ENCODE assay signal across 2 cellular contexts in the genomic region with DNA sequence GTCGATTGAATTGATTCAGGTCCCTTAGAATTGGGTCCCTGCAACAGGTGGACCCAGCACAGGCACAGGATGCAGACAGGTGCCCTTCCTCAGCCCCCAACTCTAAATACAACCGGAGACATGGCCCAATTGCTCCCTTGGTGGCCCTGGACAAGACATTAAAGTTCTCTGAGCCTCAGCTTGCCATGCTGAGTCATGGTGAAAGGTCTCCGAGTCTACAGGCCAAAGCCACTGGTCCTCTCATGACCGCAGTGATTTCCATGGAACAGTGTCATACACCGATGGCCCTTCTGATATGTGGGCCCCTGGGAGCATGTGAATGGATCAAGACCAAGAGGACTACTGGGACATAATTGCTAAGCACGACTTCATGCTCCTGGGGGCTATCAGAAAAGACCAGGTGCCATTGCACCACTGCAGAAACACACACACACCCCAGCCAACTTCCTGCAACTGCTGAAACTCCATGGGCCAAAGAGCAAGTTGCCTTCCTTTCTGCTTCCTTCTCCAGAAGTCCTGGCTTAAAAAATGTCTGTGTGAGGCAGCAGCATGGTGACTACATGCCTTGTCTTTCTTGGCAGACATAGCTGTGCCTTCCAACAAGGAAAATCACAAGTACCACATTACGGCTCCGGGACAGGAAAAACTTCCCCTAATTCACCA.
TF ChIP-seq lines count a peak whose summit lies in the region.

No MANE protein-coding gene starts in this region.

TF ChIP-seq in HEK293, 187 proteins besides CTCF, POLR2A, EP300 and RAD21:
- TF ChIP-seq HOXC10 (CRISPR knock-in tag; IDR thresholded peaks at IDR 0.05): no peak
- TF ChIP-seq, protein P1, sequence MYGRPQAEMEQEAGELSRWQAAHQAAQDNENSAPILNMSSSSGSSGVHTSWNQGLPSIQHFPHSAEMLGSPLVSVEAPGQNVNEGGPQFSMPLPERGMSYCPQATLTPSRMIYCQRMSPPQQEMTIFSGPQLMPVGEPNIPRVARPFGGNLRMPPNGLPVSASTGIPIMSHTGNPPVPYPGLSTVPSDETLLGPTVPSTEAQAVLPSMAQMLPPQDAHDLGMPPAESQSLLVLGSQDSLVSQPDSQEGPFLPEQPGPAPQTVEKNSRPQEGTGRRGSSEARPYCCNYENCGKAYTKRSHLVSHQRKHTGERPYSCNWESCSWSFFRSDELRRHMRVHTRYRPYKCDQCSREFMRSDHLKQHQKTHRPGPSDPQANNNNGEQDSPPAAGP (tag by site-specific recombination; IDR thresholded peaks at IDR 0.05): no peak
- TF ChIP-seq ZIC2 (tag by site-specific recombination; IDR thresholded peaks at IDR 0.05): no peak
- peak; percentile 84 for TF ChIP-seq SCRT2 (tag by site-specific recombination; IDR thresholded peaks at IDR 0.05)
- TF ChIP-seq ZNF521 (tag by site-specific recombination; IDR thresholded peaks at IDR 0.05): no peak
- TF ChIP-seq, protein P2, sequence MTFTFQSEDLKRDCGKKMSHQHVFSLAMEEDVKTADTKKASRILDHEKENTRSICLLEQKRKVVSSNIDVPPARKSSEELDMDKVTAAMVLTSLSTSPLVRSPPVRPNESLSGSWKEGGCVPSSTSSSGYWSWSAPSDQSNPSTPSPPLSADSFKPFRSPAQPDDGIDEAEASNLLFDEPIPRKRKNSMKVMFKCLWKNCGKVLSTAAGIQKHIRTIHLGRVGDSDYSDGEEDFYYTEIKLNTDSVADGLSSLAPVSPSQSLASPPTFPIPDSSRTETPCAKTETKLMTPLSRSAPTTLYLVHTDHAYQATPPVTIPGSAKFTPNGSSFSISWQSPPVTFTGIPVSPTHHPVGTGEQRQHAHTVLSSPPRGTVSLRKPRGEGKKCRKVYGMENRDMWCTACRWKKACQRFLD (tag by site-specific recombination; IDR thresholded peaks at IDR 0.05): no peak
- TF ChIP-seq ZNF221 (tag by site-specific recombination; IDR thresholded peaks at IDR 0.05; ENCODE audit: borderline replicate concordance): no peak
- no peak for TF ChIP-seq EGR2 (tag by site-specific recombination; IDR thresholded peaks at IDR 0.05; ENCODE audit: low read depth)
- no peak for TF ChIP-seq GLI4 (tag by site-specific recombination; IDR thresholded peaks at IDR 0.05)
- no peak for TF ChIP-seq GLIS2 (tag by site-specific recombination; IDR thresholded peaks at IDR 0.05)
- TF ChIP-seq SCRT1 (tag by site-specific recombination; IDR thresholded peaks at IDR 0.05; ENCODE audit: borderline replicate concordance): 0 out of 2 replicates have a peak, but pooled peaks have one; percentile 33
- no peak for TF ChIP-seq ZNF677 (tag by site-specific recombination; IDR thresholded peaks at IDR 0.05)

TF ChIP-seq in K562, 482 proteins besides CTCF, POLR2A, EP300 and RAD21 (continues in another document):
- TF ChIP-seq, protein P3, sequence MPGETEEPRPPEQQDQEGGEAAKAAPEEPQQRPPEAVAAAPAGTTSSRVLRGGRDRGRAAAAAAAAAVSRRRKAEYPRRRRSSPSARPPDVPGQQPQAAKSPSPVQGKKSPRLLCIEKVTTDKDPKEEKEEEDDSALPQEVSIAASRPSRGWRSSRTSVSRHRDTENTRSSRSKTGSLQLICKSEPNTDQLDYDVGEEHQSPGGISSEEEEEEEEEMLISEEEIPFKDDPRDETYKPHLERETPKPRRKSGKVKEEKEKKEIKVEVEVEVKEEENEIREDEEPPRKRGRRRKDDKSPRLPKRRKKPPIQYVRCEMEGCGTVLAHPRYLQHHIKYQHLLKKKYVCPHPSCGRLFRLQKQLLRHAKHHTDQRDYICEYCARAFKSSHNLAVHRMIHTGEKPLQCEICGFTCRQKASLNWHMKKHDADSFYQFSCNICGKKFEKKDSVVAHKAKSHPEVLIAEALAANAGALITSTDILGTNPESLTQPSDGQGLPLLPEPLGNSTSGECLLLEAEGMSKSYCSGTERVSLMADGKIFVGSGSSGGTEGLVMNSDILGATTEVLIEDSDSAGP (CRISPR knock-in tag; IDR thresholded peaks at IDR 0.05): no peak
- peak; percentile 75; the same call in 1 of the 2 replicates for TF ChIP-seq BACH1 (tag; IDR thresholded peaks at IDR 0.05)
- TF ChIP-seq ZNF184 (CRISPR knock-in tag; IDR thresholded peaks at IDR 0.05): no peak
- no peak for TF ChIP-seq RBBP5 (IDR thresholded peaks at IDR 0.05; ENCODE audit: borderline replicate concordance, insufficient read depth, low read length, poor library complexity, severe bottlenecking)
- TF ChIP-seq YBX1 (IDR thresholded peaks at IDR 0.05): no peak
- TF ChIP-seq CHD7 (IDR thresholded peaks at IDR 0.05; ENCODE audit: low read depth, low read length): no peak
- TF ChIP-seq GATAD2B (IDR thresholded peaks at IDR 0.05; ENCODE audit: borderline replicate concordance): no peak
- TF ChIP-seq SP1 (CRISPR knock-in tag; IDR thresholded peaks at IDR 0.05): no peak
- TF ChIP-seq ZNF586 (CRISPR knock-in tag; conservative IDR thresholded peaks at IDR 0.05): no peak
- TF ChIP-seq KDM1A (IDR thresholded peaks at IDR 0.05): peak in 1 of 2 experiments; percentile 44; a peak in 1 of 4 replicates
- TF ChIP-seq NELFE (IDR thresholded peaks at IDR 0.05; ENCODE audit: insufficient read depth, insufficient read length): no peak
- no peak for TF ChIP-seq SPI1 (IDR thresholded peaks at IDR 0.05; ENCODE audit: borderline replicate concordance, low read depth, low read length)
- no peak for TF ChIP-seq TSC22D4 (tag; IDR thresholded peaks at IDR 0.05)
- no peak for TF ChIP-seq SMAD3 (CRISPR knock-in tag; conservative IDR thresholded peaks at IDR 0.05)
- TF ChIP-seq NONO (IDR thresholded peaks at IDR 0.05; ENCODE audit: low read depth in 2 of 2, low read length in 1 of 2): no peak
- TF ChIP-seq FOXK2 (conservative IDR thresholded peaks at IDR 0.05 in 1 of 2, IDR thresholded peaks at IDR 0.05 in 1 of 2; ENCODE audit: low read depth in 2 of 2): no peak
- TF ChIP-seq MAFG (tag; conservative IDR thresholded peaks at IDR 0.05): peak; percentile 83
- TF ChIP-seq SIN3B (IDR thresholded peaks at IDR 0.05; ENCODE audit: low read depth): no peak
- TF ChIP-seq SP2 (IDR thresholded peaks at IDR 0.05; ENCODE audit: extremely low read depth, low read depth, low read length, poor library complexity, severe bottlenecking): no peak
- TF ChIP-seq RAD51 (IDR thresholded peaks at IDR 0.05; ENCODE audit: borderline replicate concordance, low read depth): no peak
- peak in 1 of 2 experiments; percentile 45; a peak in 1 of 4 replicates for TF ChIP-seq RCOR1 (IDR thresholded peaks at IDR 0.05; ENCODE audit: borderline replicate concordance in 1 of 2, low read depth in 2 of 2, low read length in 2 of 2)
- TF ChIP-seq, protein P4, sequence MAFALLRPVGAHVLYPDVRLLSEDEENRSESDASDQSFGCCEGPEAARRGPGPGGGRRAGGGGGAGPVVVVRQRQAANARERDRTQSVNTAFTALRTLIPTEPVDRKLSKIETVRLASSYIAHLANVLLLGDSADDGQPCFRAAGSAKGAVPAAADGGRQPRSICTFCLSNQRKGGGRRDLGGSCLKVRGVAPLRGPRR (CRISPR knock-in tag; IDR thresholded peaks at IDR 0.05): no peak
- no peak for TF ChIP-seq GATA2 (CRISPR knock-in tag; IDR thresholded peaks at IDR 0.05)
- TF ChIP-seq, protein P5, sequence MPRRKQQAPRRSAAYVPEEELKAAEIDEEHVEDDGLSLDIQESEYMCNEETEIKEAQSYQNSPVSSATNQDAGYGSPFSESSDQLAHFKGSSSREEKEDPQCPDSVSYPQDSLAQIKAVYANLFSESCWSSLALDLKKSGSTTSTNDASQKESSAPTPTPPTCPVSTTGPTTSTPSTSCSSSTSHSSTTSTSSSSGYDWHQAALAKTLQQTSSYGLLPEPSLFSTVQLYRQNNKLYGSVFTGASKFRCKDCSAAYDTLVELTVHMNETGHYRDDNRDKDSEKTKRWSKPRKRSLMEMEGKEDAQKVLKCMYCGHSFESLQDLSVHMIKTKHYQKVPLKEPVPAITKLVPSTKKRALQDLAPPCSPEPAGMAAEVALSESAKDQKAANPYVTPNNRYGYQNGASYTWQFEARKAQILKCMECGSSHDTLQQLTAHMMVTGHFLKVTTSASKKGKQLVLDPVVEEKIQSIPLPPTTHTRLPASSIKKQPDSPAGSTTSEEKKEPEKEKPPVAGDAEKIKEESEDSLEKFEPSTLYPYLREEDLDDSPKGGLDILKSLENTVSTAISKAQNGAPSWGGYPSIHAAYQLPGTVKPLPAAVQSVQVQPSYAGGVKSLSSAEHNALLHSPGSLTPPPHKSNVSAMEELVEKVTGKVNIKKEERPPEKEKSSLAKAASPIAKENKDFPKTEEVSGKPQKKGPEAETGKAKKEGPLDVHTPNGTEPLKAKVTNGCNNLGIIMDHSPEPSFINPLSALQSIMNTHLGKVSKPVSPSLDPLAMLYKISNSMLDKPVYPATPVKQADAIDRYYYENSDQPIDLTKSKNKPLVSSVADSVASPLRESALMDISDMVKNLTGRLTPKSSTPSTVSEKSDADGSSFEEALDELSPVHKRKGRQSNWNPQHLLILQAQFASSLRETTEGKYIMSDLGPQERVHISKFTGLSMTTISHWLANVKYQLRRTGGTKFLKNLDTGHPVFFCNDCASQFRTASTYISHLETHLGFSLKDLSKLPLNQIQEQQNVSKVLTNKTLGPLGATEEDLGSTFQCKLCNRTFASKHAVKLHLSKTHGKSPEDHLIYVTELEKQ (CRISPR knock-in tag; IDR thresholded peaks at IDR 0.05): no peak
- peak; percentile 73; the same call in 1 of the 2 replicates for TF ChIP-seq C11orf30 (IDR thresholded peaks at IDR 0.05; ENCODE audit: low read depth)
- TF ChIP-seq TGIF2 (CRISPR knock-in tag; IDR thresholded peaks at IDR 0.05): no peak
- TF ChIP-seq, protein P6, sequence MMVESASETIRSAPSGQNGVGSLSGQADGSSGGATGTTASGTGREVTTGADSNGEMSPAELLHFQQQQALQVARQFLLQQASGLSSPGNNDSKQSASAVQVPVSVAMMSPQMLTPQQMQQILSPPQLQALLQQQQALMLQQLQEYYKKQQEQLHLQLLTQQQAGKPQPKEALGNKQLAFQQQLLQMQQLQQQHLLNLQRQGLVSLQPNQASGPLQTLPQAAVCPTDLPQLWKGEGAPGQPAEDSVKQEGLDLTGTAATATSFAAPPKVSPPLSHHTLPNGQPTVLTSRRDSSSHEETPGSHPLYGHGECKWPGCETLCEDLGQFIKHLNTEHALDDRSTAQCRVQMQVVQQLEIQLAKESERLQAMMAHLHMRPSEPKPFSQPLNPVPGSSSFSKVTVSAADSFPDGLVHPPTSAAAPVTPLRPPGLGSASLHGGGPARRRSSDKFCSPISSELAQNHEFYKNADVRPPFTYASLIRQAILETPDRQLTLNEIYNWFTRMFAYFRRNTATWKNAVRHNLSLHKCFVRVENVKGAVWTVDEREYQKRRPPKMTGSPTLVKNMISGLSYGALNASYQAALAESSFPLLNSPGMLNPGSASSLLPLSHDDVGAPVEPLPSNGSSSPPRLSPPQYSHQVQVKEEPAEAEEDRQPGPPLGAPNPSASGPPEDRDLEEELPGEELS (CRISPR knock-in tag; IDR thresholded peaks at IDR 0.05; ENCODE audit: borderline replicate concordance): no peak
- TF ChIP-seq CHCHD3 (CRISPR knock-in tag; IDR thresholded peaks at IDR 0.05): no peak
